16 cellular contexts compared by ENCODE assay signal in genomic region chr2:17610521-17610920, GRCh38.
"Had no signal": no experiment of that assay in that cellular context is flagged by ENCODE, and none has a peak within 500 bp of the region (broad histone marks: within the 10 kb centered on the region; RNA-seq: fewer than 3 reads in every experiment).

No MANE protein-coding gene starts in this region.

- H3K27ac ChIP-seq: thyroid gland, vagina had no signal

- ATAC-seq: effector memory CD8-positive, alpha-beta T cell; left lobe of liver; stimulated activated effector memory CD8-positive, alpha-beta T cell treated with anti-CD3 and anti-CD28 coated beads, Interleukin-12 subunit alpha, Interleukin-12 subunit beta, amount 100 ng/mL, for 72 hours had no signal

- DNase-seq: activated CD4-positive, alpha-beta memory T cell treated with anti-CD3 and anti-CD28 coated beads for 36 hours; activated gamma-delta T cell; activated T-cell treated with anti-CD3 and anti-CD28 coated beads, Interleukin-2, amount 50 U/mL, for 48 hours; aorta; effector memory CD8-positive, alpha-beta T cell; glutamatergic neuron; retina; T-helper 2 cell; thyroid gland had no signal

- H3K27me3 ChIP-seq: thyroid gland, vagina had no signal

- H3K36me3 Mint-ChIP-seq: activated CD4-positive, alpha-beta memory T cell treated with anti-CD3 and anti-CD28 coated beads for 36 hours; activated naive CD8-positive, alpha-beta T cell; mesothelial cell of epicardium; stimulated activated effector memory CD8-positive, alpha-beta T cell treated with anti-CD3 and anti-CD28 coated beads, Interleukin-12 subunit alpha, Interleukin-12 subunit beta, amount 100 ng/mL, for 72 hours had no signal

- H3K27ac Mint-ChIP-seq: activated CD4-positive, alpha-beta memory T cell treated with anti-CD3 and anti-CD28 coated beads for 36 hours; activated naive CD8-positive, alpha-beta T cell; dendritic cell treated with granulocyte-macrophage colony-stimulating factor and Interleukin-4, amounts not matched to agents 40 ng/mL and 50 ng/mL, for 4 days; effector memory CD8-positive, alpha-beta T cell; mesothelial cell of epicardium; stimulated activated effector memory CD8-positive, alpha-beta T cell treated with anti-CD3 and anti-CD28 coated beads, Interleukin-12 subunit alpha, Interleukin-12 subunit beta, amount 100 ng/mL, for 72 hours had no signal

- H3K36me3 ChIP-seq: thyroid gland, vagina had no signal

- H3K4me3 ChIP-seq: thyroid gland, vagina had no signal

- H3K4me1 ChIP-seq: thyroid gland, vagina had no signal

- H3K9me3 ChIP-seq: thyroid gland, vagina had no signal

- H3K4me3 Mint-ChIP-seq: activated CD4-positive, alpha-beta memory T cell treated with anti-CD3 and anti-CD28 coated beads for 36 hours; activated naive CD8-positive, alpha-beta T cell; central memory CD8-positive, alpha-beta T cell; dendritic cell treated with granulocyte-macrophage colony-stimulating factor and Interleukin-4, amounts not matched to agents 40 ng/mL and 50 ng/mL, for 4 days; effector memory CD8-positive, alpha-beta T cell; mesothelial cell of epicardium; stimulated activated effector memory CD8-positive, alpha-beta T cell treated with anti-CD3 and anti-CD28 coated beads, Interleukin-12 subunit alpha, Interleukin-12 subunit beta, amount 100 ng/mL, for 72 hours had no signal

- H3K4me1 Mint-ChIP-seq: central memory CD8-positive, alpha-beta T cell; stimulated activated effector memory CD8-positive, alpha-beta T cell treated with anti-CD3 and anti-CD28 coated beads, Interleukin-12 subunit alpha, Interleukin-12 subunit beta, amount 100 ng/mL, for 72 hours had no signal

- H3K9me3 Mint-ChIP-seq: activated CD4-positive, alpha-beta memory T cell treated with anti-CD3 and anti-CD28 coated beads for 36 hours; central memory CD8-positive, alpha-beta T cell; dendritic cell treated with granulocyte-macrophage colony-stimulating factor and Interleukin-4, amounts not matched to agents 40 ng/mL and 50 ng/mL, for 4 days; effector memory CD8-positive, alpha-beta T cell; mesothelial cell of epicardium; stimulated activated effector memory CD8-positive, alpha-beta T cell treated with anti-CD3 and anti-CD28 coated beads, Interleukin-12 subunit alpha, Interleukin-12 subunit beta, amount 100 ng/mL, for 72 hours had no signal
